ENCODE assay signal across 9 cellular contexts in the genomic region with DNA sequence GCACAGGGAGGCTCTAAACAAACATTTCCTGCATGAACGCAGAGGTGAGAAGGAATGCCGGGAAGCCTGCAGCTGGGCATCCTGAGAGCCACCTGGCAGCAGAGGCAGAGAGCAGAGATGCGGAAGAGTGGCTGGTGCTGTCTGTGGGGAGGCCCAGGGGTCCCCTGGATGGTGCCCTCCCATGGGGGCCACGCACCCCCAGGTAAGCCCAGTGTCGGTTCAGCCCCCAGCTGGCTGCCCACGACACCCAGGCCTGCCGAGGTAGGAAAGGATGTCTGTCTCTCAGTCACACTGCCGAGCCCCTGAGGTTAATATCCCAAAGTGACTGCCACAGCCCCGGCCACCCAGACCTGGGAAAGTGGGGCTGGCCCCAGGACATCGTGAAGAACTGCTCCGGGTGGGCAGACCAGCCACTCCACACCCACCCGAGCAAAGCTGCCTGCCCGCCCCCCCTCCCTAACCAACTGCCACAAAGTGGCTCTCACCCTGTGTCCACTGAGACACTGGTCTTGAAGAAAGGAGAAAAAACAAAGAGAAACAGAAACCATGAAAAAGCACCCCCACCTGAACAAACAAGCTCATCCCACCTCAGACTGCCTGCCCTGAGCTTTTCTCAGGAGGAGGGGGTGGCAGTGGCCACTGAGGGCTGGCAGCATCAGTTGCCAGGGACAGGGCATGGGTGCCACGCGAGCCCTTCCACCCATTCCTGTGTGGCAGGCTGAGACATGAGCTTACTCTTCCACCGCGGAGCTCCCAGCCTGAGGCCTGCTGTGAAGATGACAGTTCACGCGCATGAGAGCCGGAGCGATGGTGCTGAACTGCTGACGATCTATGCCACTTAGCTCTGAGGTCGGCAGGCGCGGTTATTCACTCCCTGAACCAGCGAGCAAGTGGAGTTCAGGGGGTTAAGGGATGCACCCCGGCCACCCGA. TPM values are rescaled to one million over a fixed set of nuclear protein-coding genes. Genes with fewer than 3 reads are reported as not detected.
A peak's percentile ranks its signal among the peaks of the same experiment; 100 is the strongest.
DNase-seq lines count a peak whose midpoint lies in the region; ATAC-seq and TF ChIP-seq lines count a peak whose summit lies in the region.
"Had no signal": no experiment of that assay in that cellular context is flagged by ENCODE, and none has a peak within 500 bp of the region (broad histone marks: within the 10 kb centered on the region; RNA-seq: fewer than 3 reads in every experiment).

No MANE protein-coding gene starts in this region.

- H3K27me3 Mint-ChIP-seq in CD14-positive monocyte (ENCODE audit: low read depth in 3 of 3) (peaks cover 0 to 2% (median 0%) of the 10 kb centered on the region in 3 donors), glutamatergic neuron (ENCODE audit: unreplicated experiment) (peaks cover 34% of the 10 kb centered on the region)

- TF ChIP-seq POLR2A in ovary (IDR thresholded peaks at IDR 0.05), result no peak
- TF ChIP-seq POLR2A in transverse colon (IDR thresholded peaks at IDR 0.05), result no peak

- no peak for TF ChIP-seq EP300 in ovary (IDR thresholded peaks at IDR 0.05)
- no peak for TF ChIP-seq EP300 in transverse colon (IDR thresholded peaks at IDR 0.05; ENCODE audit: low read depth)

- peaks cover 40 to 68% of the 10 kb centered on the region in 2 donors for H3K36me3 Mint-ChIP-seq in CD14-positive monocyte
- no peaks in the 10 kb centered on the region for H3K36me3 Mint-ChIP-seq in glutamatergic neuron (ENCODE audit: unreplicated experiment)

- H3K4me1 ChIP-seq in ovary (ENCODE audit: insufficient read depth) (no peaks in the 10 kb centered on the region), transverse colon (peaks cover 11 to 66% (median 43%) of the 10 kb centered on the region in 4 donors)

- no peaks in the 10 kb centered on the region for H3K27me3 ChIP-seq in ovary
- no peaks in the 10 kb centered on the region for H3K27me3 ChIP-seq in transverse colon

- H3K27ac ChIP-seq in ovary (no peak overlapping the region), transverse colon (peak overlapping the region in 2 of 4 donors; percentile 42 to 67)

- H3K9me3 Mint-ChIP-seq in CD14-positive monocyte (no peaks in the 10 kb centered on the region), glutamatergic neuron (ENCODE audit: unreplicated experiment) (peaks cover 23% of the 10 kb centered on the region)

- in situ Hi-C loops in transverse colon (cut with MboI; ENCODE audit: low pct_ligation_motif_present in 1 of 4, low pct_unique_long_range_greater_than_20kb in 1 of 4, low sequenced_read_pairs in 3 of 4), result no loop called here

- peak overlapping the region; percentile 50 for H3K4me3 ChIP-seq in GM12865 (ENCODE audit: low read depth, low read length)
- H3K4me3 ChIP-seq in ovary, result no peak overlapping the region
- H3K4me3 ChIP-seq in transverse colon, result no peak overlapping the region

- peaks cover 99% of the 10 kb centered on the region for H3K4me1 Mint-ChIP-seq in CD14-positive monocyte
- peaks cover 61% of the 10 kb centered on the region for H3K4me1 Mint-ChIP-seq in glutamatergic neuron (ENCODE audit: low read depth, unreplicated experiment)

- H3K4me3 Mint-ChIP-seq in CD14-positive monocyte, result peak overlapping the region in 1 of 2 donors; percentile 42
- peak overlapping the region; percentile 22 for H3K4me3 Mint-ChIP-seq in glutamatergic neuron (ENCODE audit: unreplicated experiment)

- no peak for DNase-seq in CD14-positive monocyte (ENCODE audit: low spot score)
- peak; percentile 57 for DNase-seq in GM12865 (ENCODE audit: low read depth)
- DNase-seq in SHP77 (lab: John Stamatoyannopoulos, UW), result peak; percentile 60 to 61
- DNase-seq in glutamatergic neuron, result no peak
- DNase-seq in ovary, result no peak
- DNase-seq in transverse colon, result no peak
- no peak for DNase-seq in HK-2 (ENCODE audit: unreplicated experiment)
- DNase-seq: NK-92 treated with Interleukin-12 subunit alpha and Interleukin-12 subunit beta, amount 100 ng/mL, for 24 hours had no signal

- WGBS in ovary, 3 donors, result 88 to 91% (median 90%) methylated on average over 27 to 28 of the region's 28 CpGs
- WGBS in transverse colon (ENCODE audit: low coverage in 1 of 2), 2 donors, result 84 to 90% methylated on average over 2 to 24 of the region's 28 CpGs

- H3K9me3 ChIP-seq in ovary (no peaks in the 10 kb centered on the region), transverse colon (no peaks in the 10 kb centered on the region)

- H3K27ac Mint-ChIP-seq in CD14-positive monocyte (peak overlapping the region; percentile 92 to 98 (median 97)), glutamatergic neuron (ENCODE audit: unreplicated experiment) (no peak overlapping the region)

- no peak for ATAC-seq in GM18498 (IDR thresholded peaks at IDR 0.05; ENCODE audit: unreplicated experiment)

- no peaks in the 10 kb centered on the region for H3K36me3 ChIP-seq in ovary
- no peaks in the 10 kb centered on the region for H3K36me3 ChIP-seq in transverse colon

- TF ChIP-seq CTCF in CD14-positive monocyte (IDR thresholded peaks at IDR 0.05) (no peak), GM12865 (IDR thresholded peaks at IDR 0.05; ENCODE audit: insufficient read depth, low read depth, low read length, missing control alignments) (no peak), glutamatergic neuron (IDR thresholded peaks at IDR 0.05; ENCODE audit: partially characterized antibody, unreplicated experiment) (no peak), ovary (IDR thresholded peaks at IDR 0.05) (no peak), transverse colon (IDR thresholded peaks at IDR 0.05) (no peak)

- intact Hi-C loops in CD14-positive monocyte (cut with micrococcal nuclease) (no loop called here), ovary (cut with DNase I) (no loop called here), transverse colon (cut with DNase I; ENCODE audit: low total_unique reads) (no loop called here)

RNA-seq across cellular contexts. Expression of a gene that starts 40.8 kb away (rescaled TPM):
- polyA plus RNA-seq in CD14-positive monocyte, result 10 to 100 TPM; 11.6 to 12.3 TPM
- total RNA-seq in glutamatergic neuron (ENCODE audit: unreplicated experiment), result 68.0 TPM
- 10 to 100 TPM in 1 of 7 donors, 1 to 10 TPM in 6; 2.0 to 17.7 (median 5.1) TPM for total RNA-seq in ovary
- polyA plus RNA-seq in ovary, result 1 to 10 TPM; 2.3 to 3.1 TPM
- 100 to 1,000 TPM in 1 of 4 donors, 10 to 100 TPM in 3; 29.5 to 171 (median 60.3) TPM for total RNA-seq in transverse colon

Comparison
In these comparisons a context has a peak if more than half of its experiments do, and no peak if none do; other contexts are left out.
1. DNase-seq: peak in GM12865 (single experiment) and SHP77 (2 of 2); none in CD14-positive monocyte (single experiment), glutamatergic neuron (single experiment), ovary (0 of 5), transverse colon (single experiment) and HK-2 (single experiment).